ENCODE assay signal across 18 cellular contexts in genomic region chr19:48922548-48923490, GRCh38. TPM values are rescaled to one million over a fixed set of nuclear protein-coding genes. Genes with fewer than 3 reads are reported as not detected.
DNase-seq lines count a peak whose midpoint lies in the region; ATAC-seq, FAIRE-seq and TF ChIP-seq lines count a peak whose summit lies in the region.
"Had no signal": no experiment of that assay in that cellular context is flagged by ENCODE, and none has a peak within 500 bp of the region (broad histone marks: within the 10 kb centered on the region; RNA-seq: fewer than 3 reads in every experiment).

No MANE protein-coding gene starts in this region.

- H3K36me3 Mint-ChIP-seq in activated naive CD4-positive, alpha-beta T cell treated with anti-CD3 and anti-CD28 coated beads, Interleukin-2, amount 50 U/mL, for 72 hours: peaks cover 0 to 15% of the 10 kb centered on the region in 2 donors
- peaks cover 31% of the 10 kb centered on the region for H3K36me3 Mint-ChIP-seq in activated naive CD4-positive, alpha-beta T cell treated with anti-CD3 and anti-CD28 coated beads, Interleukin-2, amount 10 ng/mL, durations not matched to agents 7 days and 5 days
- H3K36me3 Mint-ChIP-seq in stimulated activated effector memory CD8-positive, alpha-beta T cell treated with anti-CD3 and anti-CD28 coated beads, Interleukin-12 subunit alpha, Interleukin-12 subunit beta, amount 100 ng/mL, for 72 hours: peaks cover 51% of the 10 kb centered on the region
- peaks cover 18% of the 10 kb centered on the region for H3K36me3 Mint-ChIP-seq in T-cell

- H3K79me2 ChIP-seq in PC-3 (ENCODE audit: low read length) (no peaks in the 10 kb centered on the region), endothelial cell of umbilical vein (ENCODE audit: control insufficient read depth, insufficient read depth, low read length) (no peaks in the 10 kb centered on the region)

- dilution Hi-C loops in endothelial cell of umbilical vein (cut with MboI; ENCODE audit: extremely low pct_ligation_motif_present, low sequenced_read_pairs): no loop called here

- no peaks in the 10 kb centered on the region for H3K27me3 Mint-ChIP-seq in activated naive CD4-positive, alpha-beta T cell treated with anti-CD3 and anti-CD28 coated beads, Interleukin-2, amount 10 ng/mL, durations not matched to agents 7 days and 5 days
- H3K27me3 Mint-ChIP-seq in T-cell: no peaks in the 10 kb centered on the region
- H3K27me3 Mint-ChIP-seq: IgD-negative memory B cell had no signal

- H3K9ac ChIP-seq in PC-3 (ENCODE audit: low read length): no peak overlapping the region
- H3K9ac ChIP-seq in endothelial cell of umbilical vein (replicated peaks; ENCODE audit: extremely low read depth, insufficient read depth, low read length): no peak overlapping the region

- no peak for FAIRE-seq in endothelial cell of umbilical vein (lab: Jason Lieb, UNC)
- FAIRE-seq: A204.1, GM12891 had no signal

- H3K27ac ChIP-seq in PC-3 (ENCODE audit: low read length) (no peak overlapping the region), endothelial cell of umbilical vein (ENCODE audit: insufficient read depth, low read depth, low read length) (no peak overlapping the region)
- H3K27ac ChIP-seq: SJSA1 had no signal

- H3K27me3 ChIP-seq in PC-3 (ENCODE audit: low read length) (no peaks in the 10 kb centered on the region), endothelial cell of umbilical vein (ENCODE audit: control insufficient read depth in 2 of 2, insufficient read depth in 2 of 2, low read length in 2 of 2) (no peaks in the 10 kb centered on the region)
- H3K27me3 ChIP-seq: SJSA1 had no signal

- H3K9me3 ChIP-seq in PC-3 (ENCODE audit: low read length): no peaks in the 10 kb centered on the region
- H3K9me3 ChIP-seq in endothelial cell of umbilical vein (replicated peaks; ENCODE audit: control insufficient read depth, insufficient read depth, low read length): no peaks in the 10 kb centered on the region
- H3K9me3 ChIP-seq: SJSA1 had no signal

- H3K4me3 ChIP-seq in PC-3 (ENCODE audit: low read length) (no peak overlapping the region), endothelial cell of umbilical vein (replicated peaks in 1 of 3; ENCODE audit: insufficient read depth in 1 of 3, low read depth in 1 of 3, low read length in 3 of 3) (no peak overlapping the region)
- H3K4me3 ChIP-seq: GM23338, SJSA1 had no signal

- no peak for ATAC-seq in activated naive CD4-positive, alpha-beta T cell treated with anti-CD3 and anti-CD28 coated beads, Interleukin-2, amount 50 U/mL, for 72 hours
- ATAC-seq in PC-3: no peak
- ATAC-seq in stimulated activated effector memory CD8-positive, alpha-beta T cell treated with anti-CD3 and anti-CD28 coated beads, Interleukin-12 subunit alpha, Interleukin-12 subunit beta, amount 100 ng/mL, for 72 hours: no peak
- no peak for ATAC-seq in GM21423 (IDR thresholded peaks at IDR 0.05; ENCODE audit: unreplicated experiment)
- no peak for ATAC-seq in T-cell (replicated peaks in 1 of 4)
- ATAC-seq: GM23338 had no signal

- no peak overlapping the region for H3K4me2 ChIP-seq in PC-3 (ENCODE audit: low read length)
- no peak overlapping the region for H3K4me2 ChIP-seq in endothelial cell of umbilical vein (ENCODE audit: insufficient read depth, low read length)
- H3K4me2 ChIP-seq: GM23338 had no signal

- TSS peak; percentile 36 for BruUV-seq in PC-3 (replicated peaks; lab: Mats Ljungman, UMichigan)
- TSS peak; percentile 85 for BruUV-seq in endothelial cell of umbilical vein (replicated peaks; lab: Mats Ljungman, UMichigan)

- peaks cover 5% of the 10 kb centered on the region for H3K4me1 Mint-ChIP-seq in activated naive CD4-positive, alpha-beta T cell treated with anti-CD3 and anti-CD28 coated beads, Interleukin-2, amount 10 ng/mL, durations not matched to agents 7 days and 5 days
- no peaks in the 10 kb centered on the region for H3K4me1 Mint-ChIP-seq in stimulated activated effector memory CD8-positive, alpha-beta T cell treated with anti-CD3 and anti-CD28 coated beads, Interleukin-12 subunit alpha, Interleukin-12 subunit beta, amount 100 ng/mL, for 72 hours
- H3K4me1 Mint-ChIP-seq in T-cell: peaks cover 3 to 8% (median 4%) of the 10 kb centered on the region in 3 donors
- H3K4me1 Mint-ChIP-seq: GM23338 had no signal

- H3K9me2 ChIP-seq in PC-3 (replicated peaks; ENCODE audit: low read length): no peaks in the 10 kb centered on the region

- POLR2A ChIA-PET in PC-3 (lab: Charles Lee; ENCODE audit: unreplicated experiment): no interaction called here
- POLR2A ChIA-PET in endothelial cell of umbilical vein (lab: Charles Lee): no interaction called here
- POLR2A ChIA-PET in T-cell (lab: Charles Lee): no interaction called here

- no peak for DNase-seq in activated naive CD4-positive, alpha-beta T cell treated with anti-CD3 and anti-CD28 coated beads, Interleukin-2, amount 50 U/mL, for 72 hours (ENCODE audit: low spot score in 2 of 2)
- no peak for DNase-seq in activated naive CD4-positive, alpha-beta T cell treated with anti-CD3 and anti-CD28 coated beads, Interleukin-2, amount 10 ng/mL, durations not matched to agents 7 days and 5 days
- DNase-seq in PC-3 (no peak), endothelial cell of umbilical vein (ENCODE audit: low read depth, low spot score) (no peak), T-cell (no peak)
- no peak for DNase-seq in stimulated activated effector memory CD8-positive, alpha-beta T cell treated with anti-CD3 and anti-CD28 coated beads, Interleukin-12 subunit alpha, Interleukin-12 subunit beta, amount 100 ng/mL, for 72 hours (ENCODE audit: low spot score in 2 of 2)
- no peak for DNase-seq in stimulated activated CD8-positive, alpha-beta memory T cell treated with anti-CD3 and anti-CD28 coated beads, Interleukin-4, amount 100 ng/mL, for 48 hours
- DNase-seq: MV-4-11, NCI-H1436, NCI-H2081, NCI-H510A treated with DMSO at 0.1 percent for 48 hours had no signal

- H4K20me1 ChIP-seq in PC-3 (ENCODE audit: low read length) (no peaks in the 10 kb centered on the region), endothelial cell of umbilical vein (replicated peaks; ENCODE audit: control insufficient read depth, extremely low read depth, insufficient read depth, low read length) (no peaks in the 10 kb centered on the region)

- intact Hi-C loops in PC-3 (cut with micrococcal nuclease): no loop called here
- intact Hi-C loops in endothelial cell of umbilical vein (cut with micrococcal nuclease): no loop called here

- no peaks in the 10 kb centered on the region for H3F3A ChIP-seq in PC-3 (ENCODE audit: low read length, unreplicated experiment)

- H3K4me1 ChIP-seq in PC-3 (ENCODE audit: insufficient read depth, low read length) (peaks cover 21% of the 10 kb centered on the region), endothelial cell of umbilical vein (ENCODE audit: control insufficient read depth, extremely low read depth, insufficient read depth, low read length) (peaks cover 2% of the 10 kb centered on the region)

- H3K36me3 ChIP-seq in PC-3 (ENCODE audit: low read depth, low read length): no peaks in the 10 kb centered on the region
- H3K36me3 ChIP-seq in endothelial cell of umbilical vein (ENCODE audit: control insufficient read depth in 2 of 2, extremely low read depth in 1 of 2, insufficient read depth in 2 of 2, low read length in 2 of 2): peaks cover 2 to 31% of the 10 kb centered on the region in 2 experiments

- peak overlapping the region; percentile 67 to 92 for H3K27ac Mint-ChIP-seq in activated naive CD4-positive, alpha-beta T cell treated with anti-CD3 and anti-CD28 coated beads, Interleukin-2, amount 50 U/mL, for 72 hours
- no peak overlapping the region for H3K27ac Mint-ChIP-seq in activated naive CD4-positive, alpha-beta T cell treated with anti-CD3 and anti-CD28 coated beads, Interleukin-2, amount 10 ng/mL, durations not matched to agents 7 days and 5 days
- H3K27ac Mint-ChIP-seq in stimulated activated effector memory CD8-positive, alpha-beta T cell treated with anti-CD3 and anti-CD28 coated beads, Interleukin-12 subunit alpha, Interleukin-12 subunit beta, amount 100 ng/mL, for 72 hours: peak overlapping the region; percentile 72
- no peak overlapping the region for H3K27ac Mint-ChIP-seq in T-cell
- H3K27ac Mint-ChIP-seq: GM23338 had no signal

- no peak overlapping the region for H2AFZ ChIP-seq in PC-3 (ENCODE audit: low read length)
- no peak overlapping the region for H2AFZ ChIP-seq in endothelial cell of umbilical vein (ENCODE audit: low read depth, low read length)
- H2AFZ ChIP-seq: GM23338 had no signal

- no peak for TF ChIP-seq POLR2A in endothelial cell of umbilical vein (IDR thresholded peaks at IDR 0.05; ENCODE audit: low read depth, low read length)

- H3K9me1 ChIP-seq in endothelial cell of umbilical vein (replicated peaks; ENCODE audit: control insufficient read depth, extremely low read depth, insufficient read depth, low read length): no peaks in the 10 kb centered on the region

- TF ChIP-seq CTCF in PC-3 (conservative IDR thresholded peaks at IDR 0.05; ENCODE audit: low read depth, low read length): no peak
- no peak for TF ChIP-seq CTCF in endothelial cell of umbilical vein (IDR thresholded peaks at IDR 0.05; ENCODE audit: extremely low read depth in 1 of 2, insufficient read depth in 1 of 2, low read depth in 1 of 2, low read length in 2 of 2)

- CTCF ChIA-PET in activated naive CD4-positive, alpha-beta T cell treated with anti-CD3 and anti-CD28 coated beads, Interleukin-2, amount 10 ng/mL, durations not matched to agents 7 days and 5 days (lab: Charles Lee): no interaction called here
- CTCF ChIA-PET in PC-3 (lab: Charles Lee) (no interaction called here), endothelial cell of umbilical vein (lab: Charles Lee) (no interaction called here), T-cell (lab: Charles Lee) (interaction anchor here in 1 of 2 donors (1.9 kb wide), 1 partner anchor 10 kb away, joined by 4 read pairs; no protein-coding TSS in a partner anchor)

- H3K4me3 Mint-ChIP-seq in activated naive CD4-positive, alpha-beta T cell treated with anti-CD3 and anti-CD28 coated beads, Interleukin-2, amount 10 ng/mL, durations not matched to agents 7 days and 5 days: no peak overlapping the region
- no peak overlapping the region for H3K4me3 Mint-ChIP-seq in stimulated activated effector memory CD8-positive, alpha-beta T cell treated with anti-CD3 and anti-CD28 coated beads, Interleukin-12 subunit alpha, Interleukin-12 subunit beta, amount 100 ng/mL, for 72 hours
- no peak overlapping the region for H3K4me3 Mint-ChIP-seq in T-cell
- H3K4me3 Mint-ChIP-seq: GM23338 had no signal

- H3K9me3 Mint-ChIP-seq in activated naive CD4-positive, alpha-beta T cell treated with anti-CD3 and anti-CD28 coated beads, Interleukin-2, amount 50 U/mL, for 72 hours: no peaks in the 10 kb centered on the region
- no peaks in the 10 kb centered on the region for H3K9me3 Mint-ChIP-seq in activated naive CD4-positive, alpha-beta T cell treated with anti-CD3 and anti-CD28 coated beads, Interleukin-2, amount 10 ng/mL, durations not matched to agents 7 days and 5 days
- no peaks in the 10 kb centered on the region for H3K9me3 Mint-ChIP-seq in stimulated activated effector memory CD8-positive, alpha-beta T cell treated with anti-CD3 and anti-CD28 coated beads, Interleukin-12 subunit alpha, Interleukin-12 subunit beta, amount 100 ng/mL, for 72 hours
- no peaks in the 10 kb centered on the region for H3K9me3 Mint-ChIP-seq in T-cell
- H3K9me3 Mint-ChIP-seq: GM23338, IgD-negative memory B cell had no signal

RNA-seq across cellular contexts. Expression of gene DHDH, which starts 10.7 kb away (rescaled TPM):
- 1 to 10 TPM; 2.2 to 7.4 TPM for total RNA-seq in activated naive CD4-positive, alpha-beta T cell treated with anti-CD3 and anti-CD28 coated beads, Interleukin-2, amount 50 U/mL, for 72 hours
- 1.6 and 1.8 TPM in 2 replicates for total RNA-seq in PC-3 (2014; rRNA removed)
- not detected in 2 replicates for total RNA-seq in endothelial cell of umbilical vein
- not detected in 2 replicates for polyA plus RNA-seq in endothelial cell of umbilical vein
- polyA plus RNA-seq in endothelial cell of umbilical vein (2011; cell fraction: cytosol; rRNA removed): not detected in 2 replicates
- not detected in 2 replicates for polyA plus RNA-seq in endothelial cell of umbilical vein (2011; cell fraction: nucleus; rRNA removed)
- not detected in 2 replicates for polyA plus RNA-seq in endothelial cell of umbilical vein (2012)
- polyA minus RNA-seq in endothelial cell of umbilical vein: not detected in 2 replicates
- polyA minus RNA-seq in endothelial cell of umbilical vein (2011; cell fraction: cytosol; rRNA and poly(A)+ RNA removed): not detected
- polyA minus RNA-seq in endothelial cell of umbilical vein (2011; cell fraction: nucleus; rRNA and poly(A)+ RNA removed): not detected in 2 replicates
- total RNA-seq in T-cell: 1 to 10 TPM in 4 of 5 donors, under 1 TPM in 1; 0.93 to 1.7 (median 1.2) TPM
- total RNA-seq: RPMI7951 had no signal

RNA-seq across cellular contexts. Expression of gene NUCB1, which starts 22.7 kb away (rescaled TPM):
- total RNA-seq in activated naive CD4-positive, alpha-beta T cell treated with anti-CD3 and anti-CD28 coated beads, Interleukin-2, amount 50 U/mL, for 72 hours: 100 to 1,000 TPM; 191 to 254 TPM
- total RNA-seq in PC-3 (2014; rRNA removed) (137 and 138 TPM in 2 replicates), endothelial cell of umbilical vein (190 and 194 TPM in 2 replicates), T-cell (100 to 1,000 TPM; 122 to 177 (median 165) TPM)
- 231 and 237 TPM in 2 replicates for polyA plus RNA-seq in endothelial cell of umbilical vein
- polyA plus RNA-seq in endothelial cell of umbilical vein (2011; cell fraction: cytosol; rRNA removed): 169 and 211 TPM in 2 replicates
- 141 and 158 TPM in 2 replicates for polyA plus RNA-seq in endothelial cell of umbilical vein (2011; cell fraction: nucleus; rRNA removed)
- 138 and 226 TPM in 2 replicates for polyA plus RNA-seq in endothelial cell of umbilical vein (2012)
- polyA minus RNA-seq in endothelial cell of umbilical vein: 57.5 and 82.7 TPM in 2 replicates
- 37.8 TPM for polyA minus RNA-seq in endothelial cell of umbilical vein (2011; cell fraction: cytosol; rRNA and poly(A)+ RNA removed)
- 18.1 and 35.4 TPM in 2 replicates for polyA minus RNA-seq in endothelial cell of umbilical vein (2011; cell fraction: nucleus; rRNA and poly(A)+ RNA removed)

RNA-seq across cellular contexts. Expression of gene TULP2, which starts 24.3 kb away (rescaled TPM):
- 1 to 10 TPM in 1 of 2 donors, under 1 TPM in 1; 0.52 to 1.1 TPM for total RNA-seq in activated naive CD4-positive, alpha-beta T cell treated with anti-CD3 and anti-CD28 coated beads, Interleukin-2, amount 50 U/mL, for 72 hours
- not detected in 2 replicates for total RNA-seq in PC-3 (2014; rRNA removed)
- total RNA-seq in endothelial cell of umbilical vein: not detected in 2 replicates
- polyA plus RNA-seq in endothelial cell of umbilical vein: 0.08 and 0.18 TPM in 2 replicates
- polyA plus RNA-seq in endothelial cell of umbilical vein (2011; cell fraction: cytosol; rRNA removed): 0.07 and 0.14 TPM in 2 replicates
- 0.10 and 0.18 TPM in 2 replicates for polyA plus RNA-seq in endothelial cell of umbilical vein (2011; cell fraction: nucleus; rRNA removed)
- not detected in 2 replicates for polyA plus RNA-seq in endothelial cell of umbilical vein (2012)
- 0.53 TPM in 1 of 2 replicates, not detected in the other for polyA minus RNA-seq in endothelial cell of umbilical vein
- polyA minus RNA-seq in endothelial cell of umbilical vein (2011; cell fraction: cytosol; rRNA and poly(A)+ RNA removed): not detected
- polyA minus RNA-seq in endothelial cell of umbilical vein (2011; cell fraction: nucleus; rRNA and poly(A)+ RNA removed): not detected in 2 replicates
- total RNA-seq in T-cell: under 1 TPM in 1 of 5 donors, not detected in 4; 0.26 TPM
- total RNA-seq: RPMI7951, SJSA1 had no signal
- polyA plus RNA-seq: IgD-negative memory B cell had no signal

RNA-seq across cellular contexts. Expression of gene BAX, which starts 31.9 kb away (rescaled TPM):
- 100 to 1,000 TPM; 191 to 711 TPM for total RNA-seq in activated naive CD4-positive, alpha-beta T cell treated with anti-CD3 and anti-CD28 coated beads, Interleukin-2, amount 50 U/mL, for 72 hours
- total RNA-seq in PC-3 (2014; rRNA removed): 43.0 and 44.8 TPM in 2 replicates
- total RNA-seq in endothelial cell of umbilical vein: 267 and 295 TPM in 2 replicates
- polyA plus RNA-seq in endothelial cell of umbilical vein: 283 and 359 TPM in 2 replicates
- polyA plus RNA-seq in endothelial cell of umbilical vein (2011; cell fraction: cytosol; rRNA removed): 221 and 270 TPM in 2 replicates
- 241 and 245 TPM in 2 replicates for polyA plus RNA-seq in endothelial cell of umbilical vein (2011; cell fraction: nucleus; rRNA removed)
- polyA plus RNA-seq in endothelial cell of umbilical vein (2012): 414 and 430 TPM in 2 replicates
- polyA minus RNA-seq in endothelial cell of umbilical vein: 121 and 127 TPM in 2 replicates
- polyA minus RNA-seq in endothelial cell of umbilical vein (2011; cell fraction: cytosol; rRNA and poly(A)+ RNA removed): 38.0 TPM
- 77.4 and 104 TPM in 2 replicates for polyA minus RNA-seq in endothelial cell of umbilical vein (2011; cell fraction: nucleus; rRNA and poly(A)+ RNA removed)
- 100 to 1,000 TPM in 3 of 5 donors, 10 to 100 TPM in 2; 76.6 to 201 (median 183) TPM for total RNA-seq in T-cell

RNA-seq across cellular contexts. Expression of gene FTL, which starts 42.3 kb away (rescaled TPM):
- 1,000 to 10,000 TPM; 1,148 to 2,898 TPM for total RNA-seq in activated naive CD4-positive, alpha-beta T cell treated with anti-CD3 and anti-CD28 coated beads, Interleukin-2, amount 50 U/mL, for 72 hours
- total RNA-seq in PC-3 (2014; rRNA removed) (1,109 and 1,250 TPM in 2 replicates), endothelial cell of umbilical vein (1,636 and 1,937 TPM in 2 replicates), T-cell (1,000 to 10,000 TPM in 2 of 5 donors, 100 to 1,000 TPM in 3; 594 to 1,085 (median 906) TPM)
- polyA plus RNA-seq in endothelial cell of umbilical vein: 2,748 and 3,914 TPM in 2 replicates
- polyA plus RNA-seq in endothelial cell of umbilical vein (2011; cell fraction: cytosol; rRNA removed): 1,662 and 2,128 TPM in 2 replicates
- 331 and 578 TPM in 2 replicates for polyA plus RNA-seq in endothelial cell of umbilical vein (2011; cell fraction: nucleus; rRNA removed)
- polyA plus RNA-seq in endothelial cell of umbilical vein (2012): 2,261 and 3,115 TPM in 2 replicates
- polyA minus RNA-seq in endothelial cell of umbilical vein: 849 and 921 TPM in 2 replicates
- polyA minus RNA-seq in endothelial cell of umbilical vein (2011; cell fraction: cytosol; rRNA and poly(A)+ RNA removed): 537 TPM
- 79.5 and 111 TPM in 2 replicates for polyA minus RNA-seq in endothelial cell of umbilical vein (2011; cell fraction: nucleus; rRNA and poly(A)+ RNA removed)

Comparison
In these comparisons a context has a peak if more than half of its experiments do, and no peak if none do; other contexts are left out.
1. H3K27ac Mint-ChIP-seq: peak in activated naive CD4-positive, alpha-beta T cell treated with anti-CD3 and anti-CD28 coated beads, Interleukin-2, amount 50 U/mL, for 72 hours (2 of 2) and stimulated activated effector memory CD8-positive, alpha-beta T cell treated with anti-CD3 and anti-CD28 coated beads, Interleukin-12 subunit alpha, Interleukin-12 subunit beta, amount 100 ng/mL, for 72 hours (single experiment); none in activated naive CD4-positive, alpha-beta T cell treated with anti-CD3 and anti-CD28 coated beads, Interleukin-2, amount 10 ng/mL, durations not matched to agents 7 days and 5 days (single experiment) and T-cell (0 of 2).